8 cellular contexts compared by ENCODE assay signal in the genomic region with DNA sequence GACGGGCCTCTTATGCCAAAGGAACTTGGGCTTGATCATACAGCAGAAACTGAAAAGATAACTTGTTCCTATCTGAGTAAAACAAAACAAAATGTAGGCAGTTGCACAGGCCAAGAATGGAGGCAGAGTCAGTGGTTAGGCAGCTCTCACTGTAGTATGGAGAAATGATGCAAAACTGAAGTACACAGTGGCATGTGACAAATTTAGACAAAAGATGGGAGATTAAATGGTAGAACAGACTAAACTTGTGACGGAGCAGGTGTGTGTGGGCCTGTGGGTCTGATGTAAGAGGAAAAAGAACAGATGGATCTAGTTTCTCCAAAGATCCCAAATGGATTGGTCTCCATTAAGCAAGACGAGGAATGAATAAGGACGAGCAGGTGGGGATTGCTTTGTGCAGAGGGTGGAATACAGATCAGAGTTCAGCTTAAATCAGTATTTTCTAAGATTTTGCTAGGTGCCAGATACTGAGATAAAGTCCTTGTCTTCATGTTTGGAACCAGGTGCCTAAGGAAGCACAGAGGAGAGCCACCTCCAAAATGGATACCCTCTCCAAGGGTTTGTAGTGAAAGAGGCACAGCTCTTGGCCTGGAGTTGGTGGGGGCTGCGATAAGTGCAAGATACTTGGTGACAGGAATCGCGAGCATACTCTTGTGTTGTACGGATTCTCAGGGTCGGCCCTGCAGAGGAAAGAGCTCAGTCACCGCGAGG. TPM values are rescaled to one million over a fixed set of nuclear protein-coding genes. Genes with fewer than 3 reads are reported as not detected.
DNase-seq lines count a peak whose midpoint lies in the region; ATAC-seq and TF ChIP-seq lines count a peak whose summit lies in the region.

No MANE protein-coding gene starts in this region.

- H3K36me3 ChIP-seq in mesendoderm (ENCODE audit: control insufficient read depth, insufficient read depth, low read length) = no peaks in the 10 kb centered on the region
- H3K36me3 ChIP-seq in aorta (ENCODE audit: control insufficient read depth in 1 of 2, insufficient read depth in 2 of 2, low read length in 1 of 2) = no peaks in the 10 kb centered on the region

- H3K4me3 ChIP-seq in AG04450 (ENCODE audit: low read depth, low read length) = peak overlapping the region; percentile 69
- H3K4me3 ChIP-seq in astrocyte of the cerebellum (ENCODE audit: low read depth, low read length) = peak overlapping the region; percentile 91
- peak overlapping the region; percentile 20 for H3K4me3 ChIP-seq in mesendoderm (ENCODE audit: low read length)
- H3K4me3 ChIP-seq in aorta (ENCODE audit: low read length in 2 of 2) = peak overlapping the region; percentile 23 to 89

- intact Hi-C loops in aorta (cut with DNase I) = loop anchor here in 1 of 2 donors (5.0 kb wide), 2 partner anchors 54 to 114 kb away; partner anchors contain the start of genes REEP5 and SRP19

- peak overlapping the region; percentile 32 for H3K18ac ChIP-seq in mesendoderm (ENCODE audit: low read length)

- H3K56ac ChIP-seq in mesendoderm (ENCODE audit: low read length) = peak overlapping the region; percentile 91

- CTCF ChIA-PET in AG04450 (lab: Charles Lee) = interaction anchor here (1.0 to 2.3 kb wide), 8 partner anchors 9 to 535 kb away, joined by 3 to 10 read pairs (median 4); no protein-coding TSS in a partner anchor

- H2BK120ac ChIP-seq in mesendoderm (ENCODE audit: low read depth, low read length) = no peak overlapping the region

- peaks cover 5% of the 10 kb centered on the region; the same call in 1 of the 2 replicates for H3K9me3 ChIP-seq in AG04450 (ENCODE audit: control insufficient read depth, insufficient read depth, low read length)
- H3K9me3 ChIP-seq in aorta (ENCODE audit: control insufficient read depth, low read length) = no peaks in the 10 kb centered on the region

- no peak overlapping the region for H3K4ac ChIP-seq in mesendoderm (ENCODE audit: low read depth, low read length)

- H3K4me1 ChIP-seq in mesendoderm (ENCODE audit: control insufficient read depth, low read depth, low read length) (no peaks in the 10 kb centered on the region), aorta (ENCODE audit: control insufficient read depth in 1 of 2, insufficient read depth in 2 of 2, low read length in 2 of 2) (peaks cover 0 to 2% of the 10 kb centered on the region in 2 donors)

- peak overlapping the region; percentile 48 for H3K27ac ChIP-seq in AG04450 (ENCODE audit: low read depth, low read length)
- H3K27ac ChIP-seq in mesendoderm (ENCODE audit: low read depth, low read length) = peak overlapping the region; percentile 51
- H3K27ac ChIP-seq in aorta (ENCODE audit: low read depth in 1 of 2, low read length in 2 of 2) = peak overlapping the region in 1 of 2 donors; percentile 55

- peak overlapping the region; percentile 54 for H4K5ac ChIP-seq in mesendoderm (ENCODE audit: low read length)

- peak overlapping the region; percentile 85 for H2AK5ac ChIP-seq in mesendoderm (ENCODE audit: low read length)

- no CpG with 5 or more reads among the region's 11 CpGs for WGBS in mesendoderm (ENCODE audit: extremely low coverage, insufficient coverage, low lambda C conversion rate)
- 26 to 27% methylated on average over 11 of the region's 11 CpGs for WGBS in aorta, 2 donors

- TF ChIP-seq CTCF in AG04450 (IDR thresholded peaks at IDR 0.05; ENCODE audit: low read depth, low read length) = no peak
- TF ChIP-seq CTCF in astrocyte of the cerebellum (IDR thresholded peaks at IDR 0.05; ENCODE audit: low read depth, low read length, missing control alignments) = no peak

- ATAC-seq in GM19328 (IDR thresholded peaks at IDR 0.05; ENCODE audit: unreplicated experiment) (peak; percentile 6), HG03520 (IDR thresholded peaks at IDR 0.05; ENCODE audit: unreplicated experiment) (peak; percentile 2), aorta (ENCODE audit: low FRiP score) (peak; percentile 48)

- peak overlapping the region; percentile 49 for H3K4me2 ChIP-seq in mesendoderm (ENCODE audit: low read length)

- in situ Hi-C loops in astrocyte of the cerebellum (cut with HindIII; ENCODE audit: low sequenced_read_pairs) = no loop called here

- peak overlapping the region; percentile 61 for H2BK5ac ChIP-seq in mesendoderm (ENCODE audit: low read length)

- DNase-seq in AG04450 (ENCODE audit: low read depth, low spot score) = no peak
- DNase-seq in astrocyte of the cerebellum (ENCODE audit: low read depth) = no peak
- no peak for DNase-seq in mesendoderm
- DNase-seq in aorta = no peak
- no peak for DNase-seq in activated gamma-delta T cell treated with Interleukin-2 at 50 U/mL for 16 hours
- DNase-seq in activated CD8-positive, alpha-beta memory T cell treated with anti-CD3 and anti-CD28 coated beads, Interleukin-2, amount 50 U/mL, for 4 hours = no peak

- POLR2A ChIA-PET in AG04450 (lab: Yijun Ruan, JAX) = interaction anchor here (0.6 to 1.4 kb wide), 10 partner anchors 12 to 537 kb away, joined by 3 to 12 read pairs (median 4); partner anchors contain the start of genes MCC, REEP5, SRP19 and YTHDC2

- no peaks in the 10 kb centered on the region for H3K79me1 ChIP-seq in mesendoderm (ENCODE audit: low read length)

- peaks cover 25% of the 10 kb centered on the region for H3K79me2 ChIP-seq in mesendoderm (ENCODE audit: control insufficient read depth, insufficient read depth, low read length)

- no peaks in the 10 kb centered on the region for H3K27me3 ChIP-seq in AG04450 (ENCODE audit: control insufficient read depth, insufficient read depth, low read length)
- no peaks in the 10 kb centered on the region for H3K27me3 ChIP-seq in mesendoderm (ENCODE audit: insufficient read depth, low read length, poor library complexity)
- H3K27me3 ChIP-seq in aorta (ENCODE audit: control insufficient read depth in 1 of 2, insufficient read depth in 2 of 2, low read length in 1 of 2) = no peaks in the 10 kb centered on the region

- peak overlapping the region; percentile 76 for H4K8ac ChIP-seq in mesendoderm (ENCODE audit: low read depth, low read length)

- no peak overlapping the region for H2BK15ac ChIP-seq in mesendoderm (replicated peaks; ENCODE audit: low read depth)

- no peak overlapping the region for H3K23ac ChIP-seq in mesendoderm (ENCODE audit: low read length)

- peak overlapping the region; percentile 87 for H3K9ac ChIP-seq in mesendoderm (ENCODE audit: low read length)

RNA-seq across cellular contexts. Expression of gene DCP2, which starts 0.7 kb away (rescaled TPM):
- polyA plus RNA-seq in AG04450 (2011; rRNA removed) (12.9 and 18.4 TPM in 2 replicates), aorta (1 to 10 TPM; 6.0 to 9.9 TPM)
- polyA minus RNA-seq in AG04450 (2011; rRNA and poly(A)+ RNA removed) = 19.4 and 28.1 TPM in 2 replicates
- 43.9 TPM for polyA plus RNA-seq in mesendoderm (2013, experiment 1 of 2)
- polyA plus RNA-seq in mesendoderm (2013, experiment 2 of 2) = 45.1 TPM
- 10 to 100 TPM; 38.0 to 59.3 TPM for total RNA-seq in aorta

RNA-seq across cellular contexts. Expression of gene REEP5, which starts 53.8 kb away (rescaled TPM):
- polyA plus RNA-seq in AG04450 (2011; rRNA removed) (163 and 176 TPM in 2 replicates), aorta (10 to 100 TPM; 78.9 to 81.1 TPM)
- polyA minus RNA-seq in AG04450 (2011; rRNA and poly(A)+ RNA removed) = 161 and 175 TPM in 2 replicates
- 36.5 TPM for polyA plus RNA-seq in mesendoderm (2013, experiment 1 of 2)
- polyA plus RNA-seq in mesendoderm (2013, experiment 2 of 2) = 34.7 TPM
- 10 to 100 TPM; 74.4 to 88.5 TPM for total RNA-seq in aorta

Comparison
In these comparisons a context has a peak if more than half of its experiments do, and no peak if none do; other contexts are left out.
1. H3K4me3 ChIP-seq: peak in every context shown above with its lines; median percentile 91 in astrocyte of the cerebellum; 69 in AG04450; 56 in aorta; 20 in mesendoderm.